In genomic region chr4:73452953-73453700, GRCh38 we compare ENCODE assay signal across 24 cellular contexts. TPM values are rescaled to one million over a fixed set of nuclear protein-coding genes. Genes with fewer than 3 reads are reported as not detected.
DNase-seq lines count a peak whose midpoint lies in the region; ATAC-seq and TF ChIP-seq lines count a peak whose summit lies in the region.
"Had no signal": no experiment of that assay in that cellular context is flagged by ENCODE, and none has a peak within 500 bp of the region (broad histone marks: within the 10 kb centered on the region; RNA-seq: fewer than 3 reads in every experiment).

No MANE protein-coding gene starts in this region.

- 50% methylated on average over 2 of the region's 2 CpGs; no CpG with 5 or more reads in 1 of the 2 experiments for WGBS in endodermal cell (ENCODE audit: insufficient coverage in 1 of 2, insufficient read length in 1 of 2), 2 experiments

- TF ChIP-seq CTCF in endodermal cell (conservative IDR thresholded peaks at IDR 0.05) (no peak), upper lobe of right lung (IDR thresholded peaks at IDR 0.05) (no peak)

- no peak overlapping the region for H3K4me3 Mint-ChIP-seq in endodermal cell
- H3K4me3 Mint-ChIP-seq: activated CD8-positive, alpha-beta T cell treated with anti-CD3 and anti-CD28 coated beads for 36 hours; activated T-cell treated with anti-CD3 and anti-CD28 coated beads, Interleukin-2, amount 50 U/mL, for 24 hours had no signal

- H3K36me3 ChIP-seq in endodermal cell (ENCODE audit: control insufficient read depth, insufficient read depth, low read length) (no peaks in the 10 kb centered on the region), upper lobe of right lung (no peaks in the 10 kb centered on the region)
- H3K36me3 ChIP-seq: BLaER1, brain microvascular endothelial cell, neutrophil had no signal

- peaks cover 29% of the 10 kb centered on the region for H3K4me1 Mint-ChIP-seq in endodermal cell

- no peak overlapping the region for H3K9ac ChIP-seq in endodermal cell (ENCODE audit: extremely low read depth, low read length, poor library complexity, severe bottlenecking)
- H3K9ac ChIP-seq: BLaER1 had no signal

- H3K27ac ChIP-seq in endodermal cell (ENCODE audit: low read depth, low read length) (no peak overlapping the region), upper lobe of right lung (no peak overlapping the region)
- H3K27ac ChIP-seq: BLaER1, brain microvascular endothelial cell, dorsolateral prefrontal cortex, HL-60, neutrophil had no signal

- no peaks in the 10 kb centered on the region for H3K9me3 ChIP-seq in endodermal cell (ENCODE audit: control insufficient read depth, low read length)
- H3K9me3 ChIP-seq in upper lobe of right lung = no peaks in the 10 kb centered on the region
- H3K9me3 ChIP-seq: BLaER1, neutrophil had no signal

- H3K4me1 ChIP-seq in endodermal cell (ENCODE audit: control insufficient read depth, insufficient read depth, low read length) = peaks cover 11% of the 10 kb centered on the region
- H3K4me1 ChIP-seq in upper lobe of right lung = no peaks in the 10 kb centered on the region
- H3K4me1 ChIP-seq: BLaER1 had no signal

- peaks cover 2% of the 10 kb centered on the region for H3K9me3 Mint-ChIP-seq in endodermal cell
- H3K9me3 Mint-ChIP-seq: activated CD8-positive, alpha-beta T cell treated with anti-CD3 and anti-CD28 coated beads for 36 hours; activated T-cell treated with anti-CD3 and anti-CD28 coated beads, Interleukin-2, amount 50 U/mL, for 24 hours had no signal

- peaks cover 73% of the 10 kb centered on the region for H3K27me3 ChIP-seq in endodermal cell (ENCODE audit: control insufficient read depth, insufficient read depth, low read length, poor library complexity, severe bottlenecking)
- no peaks in the 10 kb centered on the region for H3K27me3 ChIP-seq in upper lobe of right lung
- H3K27me3 ChIP-seq: BLaER1, brain microvascular endothelial cell, neutrophil had no signal

- intact Hi-C loops in upper lobe of right lung (cut with DNase I) = no loop called here

- H3K4me3 ChIP-seq in endodermal cell (ENCODE audit: low read length) (no peak overlapping the region), upper lobe of right lung (no peak overlapping the region)
- H3K4me3 ChIP-seq: BLaER1, dorsolateral prefrontal cortex had no signal

- peaks cover 66% of the 10 kb centered on the region for H3K27me3 Mint-ChIP-seq in endodermal cell (ENCODE audit: insufficient read depth)

- H3K27ac Mint-ChIP-seq in endodermal cell = peak overlapping the region; percentile 53
- H3K27ac Mint-ChIP-seq: activated CD8-positive, alpha-beta T cell treated with anti-CD3 and anti-CD28 coated beads for 36 hours; activated naive CD4-positive, alpha-beta T cell treated with anti-CD3 and anti-CD28 coated beads, Interleukin-2, amount 50 U/mL, for 72 hours; activated T-cell treated with anti-CD3 and anti-CD28 coated beads, Interleukin-2, amount 50 U/mL, for 24 hours had no signal

- ATAC-seq in left lobe of liver (peak; percentile 84), upper lobe of right lung (peak; percentile 23), GM18907 (IDR thresholded peaks at IDR 0.05; ENCODE audit: unreplicated experiment) (no peak)
- ATAC-seq: activated CD8-positive, alpha-beta T cell treated with anti-CD3 and anti-CD28 coated beads for 36 hours; activated naive CD4-positive, alpha-beta T cell treated with anti-CD3 and anti-CD28 coated beads, Interleukin-2, amount 50 U/mL, for 72 hours; esophagus mucosa had no signal

- no peaks in the 10 kb centered on the region for H3K36me3 Mint-ChIP-seq in endodermal cell (ENCODE audit: low read depth)
- H3K36me3 Mint-ChIP-seq: activated naive CD4-positive, alpha-beta T cell treated with anti-CD3 and anti-CD28 coated beads, Interleukin-2, amount 50 U/mL, for 72 hours had no signal

- DNase-seq in NCI-H82 (lab: John Stamatoyannopoulos, UW) = peak; percentile 6
- DNase-seq in NCI-H82 treated with DMSO at 0.1 percent for 48 hours (lab: John Stamatoyannopoulos, UW; ENCODE audit: unreplicated experiment) = no peak
- peak; percentile 74 for DNase-seq in endodermal cell
- DNase-seq in left lobe of liver (ENCODE audit: low spot score) = no peak
- DNase-seq in upper lobe of right lung = no peak
- DNase-seq in NCI-H69 (lab: John Stamatoyannopoulos, UW) = no peak
- DNase-seq in Ammon's horn (ENCODE audit: low spot score) = no peak
- DNase-seq: activated CD8-positive, alpha-beta T cell treated with anti-CD3 and anti-CD28 coated beads for 36 hours; activated T-cell treated with anti-CD3 and anti-CD28 coated beads, Interleukin-2, amount 50 U/mL, for 24 hours; brain microvascular endothelial cell; DMS 273 treated with DMSO at 0.1 percent for 48 hours; dorsolateral prefrontal cortex; KBM-7; NCI-H526 treated with DMSO at 0.1 percent for 48 hours; retina; SHP77 treated with DMSO at 0.1 percent for 48 hours had no signal

RNA-seq across cellular contexts. Expression of gene AFP, which starts 17.1 kb away (rescaled TPM):
- total RNA-seq in endodermal cell = 1 to 10 TPM in 1 of 2 donors, not detected in 1; 1.6 TPM
- 3.2 TPM for polyA plus RNA-seq in endodermal cell (2013, experiment 1 of 2)
- polyA plus RNA-seq in endodermal cell (2013, experiment 2 of 2) = 2.8 TPM
- 3.3 TPM for total RNA-seq in left lobe of liver
- total RNA-seq in upper lobe of right lung = not detected
- total RNA-seq: activated CD8-positive, alpha-beta T cell treated with anti-CD3 and anti-CD28 coated beads for 36 hours; activated naive CD4-positive, alpha-beta T cell treated with anti-CD3 and anti-CD28 coated beads, Interleukin-2, amount 50 U/mL, for 72 hours; esophagus mucosa; T-helper 1 cell treated with Interleukin-12 subunit alpha and Interleukin-12 subunit beta and Interleukin-4 antibody, amounts not matched to agents 30 ng/mL and 1 ng/mL, for 36 hours had no signal

RNA-seq across cellular contexts. Expression of gene AFM, which starts 28.4 kb away (rescaled TPM):
- total RNA-seq in endodermal cell (not detected), left lobe of liver (208 TPM), upper lobe of right lung (not detected)
- polyA plus RNA-seq in endodermal cell (2013, experiment 1 of 2) = not detected
- polyA plus RNA-seq in endodermal cell (2013, experiment 2 of 2) = not detected
- total RNA-seq: A172; activated CD8-positive, alpha-beta T cell treated with anti-CD3 and anti-CD28 coated beads for 36 hours; activated naive CD4-positive, alpha-beta T cell treated with anti-CD3 and anti-CD28 coated beads, Interleukin-2, amount 50 U/mL, for 72 hours; esophagus mucosa; T-helper 1 cell treated with Interleukin-12 subunit alpha and Interleukin-12 subunit beta and Interleukin-4 antibody, amounts not matched to agents 30 ng/mL and 1 ng/mL, for 36 hours had no signal

RNA-seq across cellular contexts. Expression of gene ALB, which starts 49.0 kb away (rescaled TPM):
- total RNA-seq in endodermal cell = 1 to 10 TPM; 1.4 to 3.5 TPM
- polyA plus RNA-seq in endodermal cell (2013, experiment 1 of 2) = not detected
- 0.37 TPM for polyA plus RNA-seq in endodermal cell (2013, experiment 2 of 2)
- 99,767 TPM for total RNA-seq in left lobe of liver
- total RNA-seq in upper lobe of right lung = 2.9 TPM
- total RNA-seq: A172; activated CD8-positive, alpha-beta T cell treated with anti-CD3 and anti-CD28 coated beads for 36 hours; activated naive CD4-positive, alpha-beta T cell treated with anti-CD3 and anti-CD28 coated beads, Interleukin-2, amount 50 U/mL, for 72 hours; T-helper 1 cell treated with Interleukin-12 subunit alpha and Interleukin-12 subunit beta and Interleukin-4 antibody, amounts not matched to agents 30 ng/mL and 1 ng/mL, for 36 hours had no signal

Comparison
In these comparisons a context has a peak if more than half of its experiments do, and no peak if none do; other contexts are left out.
1. DNase-seq: peak in NCI-H82 (single experiment) and endodermal cell (single experiment); none in NCI-H82 treated with DMSO at 0.1 percent for 48 hours (single experiment), left lobe of liver (single experiment), upper lobe of right lung (single experiment), NCI-H69 (single experiment) and Ammon's horn (single experiment).
2. RNA of gene AFM, which starts 28.4 kb away (total RNA-seq): 208 TPM in left lobe of liver (single experiment); not detected in endodermal cell and not detected in upper lobe of right lung (single experiment); every median in the first group is over 100 times any median in the second.
3. RNA of gene ALB, which starts 49.0 kb away (total RNA-seq): 99,767 TPM in left lobe of liver (single experiment); 1.4 to 3.5 TPM in endodermal cell and 2.9 TPM in upper lobe of right lung (single experiment); every median in the first group is over 1,000 times any median in the second.